In the genomic region with DNA sequence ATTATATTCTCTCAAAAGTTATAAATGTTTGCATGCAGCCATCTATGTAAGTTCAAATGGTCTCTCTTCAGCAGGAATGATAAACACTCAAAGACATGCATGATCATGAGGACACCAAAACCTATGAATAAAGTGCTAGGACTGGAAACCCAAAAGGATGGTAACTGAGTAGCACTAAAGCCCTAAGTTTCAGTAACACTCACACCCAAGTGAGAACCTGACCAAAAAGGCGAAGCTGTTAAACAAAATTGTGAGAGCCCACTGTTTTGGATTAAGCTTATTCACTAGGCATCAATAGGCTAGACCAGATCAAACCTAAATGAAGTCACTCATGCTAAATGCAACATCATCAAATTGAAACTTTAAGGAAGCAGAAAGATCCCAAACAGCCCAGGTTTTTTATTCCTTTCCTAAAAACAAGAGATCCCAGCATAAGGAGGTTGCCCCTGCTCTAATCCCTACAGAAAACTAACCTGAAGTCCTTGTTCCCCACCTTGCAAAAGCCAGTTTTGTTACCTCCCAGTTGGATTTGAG, we compare ENCODE assay signal across 21 cellular contexts. TPM values are rescaled to one million over a fixed set of nuclear protein-coding genes. Genes with fewer than 3 reads are reported as not detected.
A peak's percentile ranks its signal among the peaks of the same experiment; 100 is the strongest.
DNase-seq lines count a peak whose midpoint lies in the region; ATAC-seq and TF ChIP-seq lines count a peak whose summit lies in the region.
"Had no signal": no experiment of that assay in that cellular context is flagged by ENCODE, and none has a peak within 500 bp of the region (broad histone marks: within the 10 kb centered on the region; RNA-seq: fewer than 3 reads in every experiment).

No MANE protein-coding gene starts in this region.

- H3K27me3 ChIP-seq in CD4-positive, CD25-positive, alpha-beta regulatory T cell (ENCODE audit: control insufficient read depth, insufficient read depth, low read length): no peaks in the 10 kb centered on the region
- H3K27me3 ChIP-seq: dorsolateral prefrontal cortex, suprapubic skin had no signal

- peaks cover 34% of the 10 kb centered on the region for H3K4me1 Mint-ChIP-seq in activated CD4-positive, alpha-beta T cell treated with anti-CD3 and anti-CD28 coated beads, Interleukin-2, amount 10 ng/mL, durations not matched to agents 24 days and 14 days
- H3K4me1 Mint-ChIP-seq in CD4-positive, CD25-positive, alpha-beta regulatory T cell: peaks cover 54 to 91% (median 71%) of the 10 kb centered on the region in 4 donors
- peaks cover 29% of the 10 kb centered on the region for H3K4me1 Mint-ChIP-seq in memory B cell

- H3K27ac Mint-ChIP-seq in activated CD4-positive, alpha-beta T cell treated with anti-CD3 and anti-CD28 coated beads, Interleukin-2, amount 10 ng/mL, durations not matched to agents 24 days and 14 days: peak overlapping the region; percentile 21
- H3K27ac Mint-ChIP-seq in CD4-positive, CD25-positive, alpha-beta regulatory T cell: peak overlapping the region in 2 of 3 donors; percentile 32 to 80
- H3K27ac Mint-ChIP-seq in memory B cell: peak overlapping the region; percentile 5

- no peak for DNase-seq in activated CD4-positive, alpha-beta T cell treated with anti-CD3 and anti-CD28 coated beads, Interleukin-2, amount 10 ng/mL, durations not matched to agents 24 days and 14 days
- DNase-seq in activated CD4-positive, alpha-beta T cell treated with anti-CD3 and anti-CD28 coated beads for 48 hours: no peak
- no peak for DNase-seq in CD4-positive, CD25-positive, alpha-beta regulatory T cell
- DNase-seq in SK-N-MC (ENCODE audit: low read depth, low spot score) (no peak), memory B cell (ENCODE audit: low spot score in 2 of 2) (no peak), erythroblast (lab: John Stamatoyannopoulos, UW) (no peak), ureter (ENCODE audit: low spot score) (no peak), NCI-H446 treated with DMSO at 0.1 percent for 48 hours (lab: John Stamatoyannopoulos, UW) (no peak)
- DNase-seq: 8988T; activated naive CD4-positive, alpha-beta T cell; COR-L47; DMS79; dorsolateral prefrontal cortex; left colon; NCI-H1092 treated with DMSO at 0.1 percent for 48 hours; NCI-H1930; NCI-H2227 treated with DMSO at 0.1 percent for 48 hours; NCI-H82; occipital lobe had no signal

- intact Hi-C loops in activated CD4-positive, alpha-beta T cell treated with anti-CD3 and anti-CD28 coated beads, Interleukin-2, amount 10 ng/mL, durations not matched to agents 24 days and 14 days (cut with micrococcal nuclease): no loop called here

- no peaks in the 10 kb centered on the region for H3K27me3 Mint-ChIP-seq in activated CD4-positive, alpha-beta T cell treated with anti-CD3 and anti-CD28 coated beads, Interleukin-2, amount 10 ng/mL, durations not matched to agents 24 days and 14 days
- H3K27me3 Mint-ChIP-seq in CD4-positive, CD25-positive, alpha-beta regulatory T cell: no peaks in the 10 kb centered on the region
- H3K27me3 Mint-ChIP-seq in memory B cell: no peaks in the 10 kb centered on the region

- ATAC-seq in CD4-positive, CD25-positive, alpha-beta regulatory T cell (ENCODE audit: low read depth in 2 of 2): no peak
- no peak for ATAC-seq in memory B cell (ENCODE audit: low read depth)
- ATAC-seq: left colon had no signal

- no peaks in the 10 kb centered on the region for H3K9me3 ChIP-seq in CD4-positive, CD25-positive, alpha-beta regulatory T cell (ENCODE audit: control insufficient read depth in 2 of 2, low read length in 2 of 2)
- no peaks in the 10 kb centered on the region for H3K9me3 ChIP-seq in SK-N-MC (ENCODE audit: low read depth, low read length)
- H3K9me3 ChIP-seq: suprapubic skin had no signal

- H3K9ac ChIP-seq in SK-N-MC (ENCODE audit: insufficient read length): no peak overlapping the region

- peaks cover 9% of the 10 kb centered on the region for H3K36me3 Mint-ChIP-seq in activated CD4-positive, alpha-beta T cell treated with anti-CD3 and anti-CD28 coated beads, Interleukin-2, amount 10 ng/mL, durations not matched to agents 24 days and 14 days (ENCODE audit: low read depth)
- H3K36me3 Mint-ChIP-seq in CD4-positive, CD25-positive, alpha-beta regulatory T cell: peaks cover 20% of the 10 kb centered on the region
- H3K36me3 Mint-ChIP-seq in memory B cell: peaks cover 8% of the 10 kb centered on the region

- H3K36me3 ChIP-seq in CD4-positive, CD25-positive, alpha-beta regulatory T cell (ENCODE audit: control insufficient read depth, insufficient read depth, low read length): peaks cover 2% of the 10 kb centered on the region
- H3K36me3 ChIP-seq in SK-N-MC (ENCODE audit: insufficient read depth, low read length): 0 out of 2 replicates have a peak, but pooled peaks cover 5% of the 10 kb centered on the region
- H3K36me3 ChIP-seq: suprapubic skin had no signal

- TF ChIP-seq POLR2A in erythroblast (IDR thresholded peaks at IDR 0.05; ENCODE audit: low read length): no peak

- no peak overlapping the region for H3K4me3 Mint-ChIP-seq in activated CD4-positive, alpha-beta T cell treated with anti-CD3 and anti-CD28 coated beads, Interleukin-2, amount 10 ng/mL, durations not matched to agents 24 days and 14 days
- peak overlapping the region in 2 of 4 donors; percentile 15 to 36 for H3K4me3 Mint-ChIP-seq in CD4-positive, CD25-positive, alpha-beta regulatory T cell
- H3K4me3 Mint-ChIP-seq in memory B cell: no peak overlapping the region

- H3K4me1 ChIP-seq in CD4-positive, CD25-positive, alpha-beta regulatory T cell (ENCODE audit: control insufficient read depth, insufficient read depth, low read length, poor library complexity, severe bottlenecking): peaks cover 44% of the 10 kb centered on the region

- no peak overlapping the region for H3K27ac ChIP-seq in CD4-positive, CD25-positive, alpha-beta regulatory T cell (ENCODE audit: insufficient read depth, low read length, poor library complexity, severe bottlenecking)
- peak overlapping the region; percentile 68 for H3K27ac ChIP-seq in SK-N-MC
- H3K27ac ChIP-seq: suprapubic skin, VCaP had no signal

- no peaks in the 10 kb centered on the region for H3K9me3 Mint-ChIP-seq in activated CD4-positive, alpha-beta T cell treated with anti-CD3 and anti-CD28 coated beads, Interleukin-2, amount 10 ng/mL, durations not matched to agents 24 days and 14 days
- peaks cover 0 to 2% (median 0%) of the 10 kb centered on the region in 7 donors for H3K9me3 Mint-ChIP-seq in CD4-positive, CD25-positive, alpha-beta regulatory T cell
- no peaks in the 10 kb centered on the region for H3K9me3 Mint-ChIP-seq in memory B cell

- H3K4me3 ChIP-seq in CD4-positive, CD25-positive, alpha-beta regulatory T cell (ENCODE audit: low read depth, low read length): no peak overlapping the region
- H3K4me3 ChIP-seq in SK-N-MC: no peak overlapping the region
- H3K4me3 ChIP-seq: dorsolateral prefrontal cortex, suprapubic skin had no signal

RNA-seq across cellular contexts. Expression of gene GLG1, which starts 42.4 kb away (rescaled TPM):
- total RNA-seq in activated CD4-positive, alpha-beta T cell treated with anti-CD3 and anti-CD28 coated beads, Interleukin-2, amount 10 ng/mL, durations not matched to agents 24 days and 14 days: 64.1 and 64.7 TPM in 2 replicates
- 202 TPM for total RNA-seq in CD4-positive, CD25-positive, alpha-beta regulatory T cell
- 100 to 1,000 TPM; 147 to 156 (median 152) TPM for polyA plus RNA-seq in CD4-positive, CD25-positive, alpha-beta regulatory T cell
- total RNA-seq in ureter: 121 TPM

Comparison
In these comparisons a context has a peak if more than half of its experiments do, and no peak if none do; other contexts are left out.
1. H3K27ac Mint-ChIP-seq: peak in every context shown above with its lines; median percentile 56 in CD4-positive, CD25-positive, alpha-beta regulatory T cell; 21 in activated CD4-positive, alpha-beta T cell treated with anti-CD3 and anti-CD28 coated beads, Interleukin-2, amount 10 ng/mL, durations not matched to agents 24 days and 14 days; 5 in memory B cell.